Comparison of ENCODE assay signal across 8 cellular contexts in genomic region chr12:123436017-123436964, GRCh38. TPM values are rescaled to one million over a fixed set of nuclear protein-coding genes. Genes with fewer than 3 reads are reported as not detected.
DNase-seq lines count a peak whose midpoint lies in the region; ATAC-seq, FAIRE-seq and TF ChIP-seq lines count a peak whose summit lies in the region.

A gene with protein sequence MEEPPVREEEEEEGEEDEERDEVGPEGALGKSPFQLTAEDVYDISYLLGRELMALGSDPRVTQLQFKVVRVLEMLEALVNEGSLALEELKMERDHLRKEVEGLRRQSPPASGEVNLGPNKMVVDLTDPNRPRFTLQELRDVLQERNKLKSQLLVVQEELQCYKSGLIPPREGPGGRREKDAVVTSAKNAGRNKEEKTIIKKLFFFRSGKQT (minus strand): TSS chr12:123436684. CDS start chr12:123436420, 264 bp downstream.

- H3K4me1 Mint-ChIP-seq in WTC11 = no peaks in the 10 kb centered on the region

- intact Hi-C loops in spleen (cut with DNase I; ENCODE audit: low total_unique reads) = no loop called here

- ATAC-seq in HG02763 (IDR thresholded peaks at IDR 0.05; ENCODE audit: unreplicated experiment) (peak; percentile 72), WTC11 (peak; percentile 93)

- H3K9me3 Mint-ChIP-seq in WTC11 = no peaks in the 10 kb centered on the region

- H3K4me3 ChIP-seq in bronchial epithelial cell (ENCODE audit: low read depth, low read length) (peak within 1 kb of the TSS; percentile 66), spleen (peak within 1 kb of the TSS; percentile 74 to 97 (median 89))

- peak within 1 kb of the TSS; percentile 78 to 98 (median 92) for H3K27ac ChIP-seq in spleen

- TF ChIP-seq CTCF in WTC11 (IDR thresholded peaks at IDR 0.05) = no peak
- TF ChIP-seq CTCF in bronchial epithelial cell (IDR thresholded peaks at IDR 0.05; ENCODE audit: insufficient read depth, low read length, severe bottlenecking) = no peak
- peak in 4 of 11 experiments; percentile 33 to 43 (median 36) for TF ChIP-seq CTCF in spleen (IDR thresholded peaks at IDR 0.05 in 8 of 11, conservative IDR thresholded peaks at IDR 0.05 in 3 of 11)

- DNase-seq in NCI-H748 (lab: John Stamatoyannopoulos, UW; ENCODE audit: unreplicated experiment) (peak; percentile 65), NCI-H748 treated with DMSO at 0.1 percent for 48 hours (lab: John Stamatoyannopoulos, UW) (no peak), NCI-H1930 (lab: John Stamatoyannopoulos, UW) (peak; percentile 25 to 28), WTC11 (ENCODE audit: low spot score) (peak; percentile 79), bronchial epithelial cell (ENCODE audit: low read depth) (peak; percentile 72), iris pigment epithelial cell (ENCODE audit: low read depth) (peak; percentile 86), spleen (peak; percentile 98)

- CTCF ChIA-PET in WTC11 (lab: Charles Lee) = interaction anchor here (0.9 to 1.3 kb wide), 2 partner anchors 10 to 52 kb away, joined by 3 read pairs; partner anchors contain the start of gene KMT5A

- WGBS in spleen, 5 donors = 0 to 1% (median 0%) methylated on average over 58 to 69 of the region's 69 CpGs

- H3K9me3 ChIP-seq in spleen = no peaks in the 10 kb centered on the region

- H3K36me3 ChIP-seq in bronchial epithelial cell (ENCODE audit: control insufficient read depth, insufficient read depth, low read length) (no peaks in the 10 kb centered on the region), spleen (peaks cover 0 to 5% (median 0%) of the 10 kb centered on the region in 6 donors)

- peaks cover 33 to 62% (median 55%) of the 10 kb centered on the region in 6 donors for H3K4me1 ChIP-seq in spleen

- peak within 1 kb of the TSS; percentile 94 for H3K4me3 Mint-ChIP-seq in WTC11

- H3K27me3 Mint-ChIP-seq in WTC11 (ENCODE audit: low read depth) = peaks cover 39% of the 10 kb centered on the region

- H3K36me3 Mint-ChIP-seq in WTC11 = no peaks in the 10 kb centered on the region

- TF ChIP-seq POLR2A in spleen (IDR thresholded peaks at IDR 0.05) = peak; percentile 66 to 75 (median 70)

- H3K27me3 ChIP-seq in bronchial epithelial cell (ENCODE audit: control insufficient read depth, insufficient read depth, low read length) = no peaks in the 10 kb centered on the region
- H3K27me3 ChIP-seq in spleen (replicated peaks in 1 of 7) = no peaks in the 10 kb centered on the region

- no peak for FAIRE-seq in bronchial epithelial cell (lab: Jason Lieb, UNC)

- POLR2A ChIA-PET in WTC11 (lab: Charles Lee) = interaction anchor here (0.5 kb wide), 2 partner anchors 13 to 147 kb away, joined by 3 to 6 read pairs; no protein-coding TSS in a partner anchor

- no peak within 1 kb of the TSS for H3K27ac Mint-ChIP-seq in WTC11

TF ChIP-seq in WTC11, 78 proteins besides CTCF, POLR2A, EP300 and RAD21 (continues in another document):
- TF ChIP-seq, protein P1, sequence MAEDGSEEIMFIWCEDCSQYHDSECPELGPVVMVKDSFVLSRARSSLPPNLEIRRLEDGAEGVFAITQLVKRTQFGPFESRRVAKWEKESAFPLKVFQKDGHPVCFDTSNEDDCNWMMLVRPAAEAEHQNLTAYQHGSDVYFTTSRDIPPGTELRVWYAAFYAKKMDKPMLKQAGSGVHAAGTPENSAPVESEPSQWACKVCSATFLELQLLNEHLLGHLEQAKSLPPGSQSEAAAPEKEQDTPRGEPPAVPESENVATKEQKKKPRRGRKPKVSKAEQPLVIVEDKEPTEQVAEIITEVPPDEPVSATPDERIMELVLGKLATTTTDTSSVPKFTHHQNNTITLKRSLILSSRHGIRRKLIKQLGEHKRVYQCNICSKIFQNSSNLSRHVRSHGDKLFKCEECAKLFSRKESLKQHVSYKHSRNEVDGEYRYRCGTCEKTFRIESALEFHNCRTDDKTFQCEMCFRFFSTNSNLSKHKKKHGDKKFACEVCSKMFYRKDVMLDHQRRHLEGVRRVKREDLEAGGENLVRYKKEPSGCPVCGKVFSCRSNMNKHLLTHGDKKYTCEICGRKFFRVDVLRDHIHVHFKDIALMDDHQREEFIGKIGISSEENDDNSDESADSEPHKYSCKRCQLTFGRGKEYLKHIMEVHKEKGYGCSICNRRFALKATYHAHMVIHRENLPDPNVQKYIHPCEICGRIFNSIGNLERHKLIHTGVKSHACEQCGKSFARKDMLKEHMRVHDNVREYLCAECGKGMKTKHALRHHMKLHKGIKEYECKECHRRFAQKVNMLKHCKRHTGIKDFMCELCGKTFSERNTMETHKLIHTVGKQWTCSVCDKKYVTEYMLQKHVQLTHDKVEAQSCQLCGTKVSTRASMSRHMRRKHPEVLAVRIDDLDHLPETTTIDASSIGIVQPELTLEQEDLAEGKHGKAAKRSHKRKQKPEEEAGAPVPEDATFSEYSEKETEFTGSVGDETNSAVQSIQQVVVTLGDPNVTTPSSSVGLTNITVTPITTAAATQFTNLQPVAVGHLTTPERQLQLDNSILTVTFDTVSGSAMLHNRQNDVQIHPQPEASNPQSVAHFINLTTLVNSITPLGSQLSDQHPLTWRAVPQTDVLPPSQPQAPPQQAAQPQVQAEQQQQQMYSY (CRISPR knock-in tag; IDR thresholded peaks at IDR 0.05) = no peak
- TF ChIP-seq SP1 (CRISPR knock-in tag; conservative IDR thresholded peaks at IDR 0.05) = peak; percentile 65; the same call in 1 of the 2 replicates
- no peak for TF ChIP-seq NR2C2 (CRISPR knock-in tag; IDR thresholded peaks at IDR 0.05)
- TF ChIP-seq MAX (CRISPR knock-in tag; IDR thresholded peaks at IDR 0.05) = peak; percentile 82
- no peak for TF ChIP-seq NFYB (CRISPR knock-in tag; conservative IDR thresholded peaks at IDR 0.05; ENCODE audit: low read depth)
- TF ChIP-seq SMAD3 (CRISPR knock-in tag; IDR thresholded peaks at IDR 0.05; ENCODE audit: borderline replicate concordance) = 0 out of 2 replicates have a peak, but pooled peaks have one; percentile 35
- TF ChIP-seq, protein P2, sequence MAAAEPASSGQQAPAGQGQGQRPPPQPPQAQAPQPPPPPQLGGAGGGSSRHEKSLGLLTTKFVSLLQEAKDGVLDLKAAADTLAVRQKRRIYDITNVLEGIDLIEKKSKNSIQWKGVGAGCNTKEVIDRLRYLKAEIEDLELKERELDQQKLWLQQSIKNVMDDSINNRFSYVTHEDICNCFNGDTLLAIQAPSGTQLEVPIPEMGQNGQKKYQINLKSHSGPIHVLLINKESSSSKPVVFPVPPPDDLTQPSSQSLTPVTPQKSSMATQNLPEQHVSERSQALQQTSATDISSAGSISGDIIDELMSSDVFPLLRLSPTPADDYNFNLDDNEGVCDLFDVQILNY (CRISPR knock-in tag; IDR thresholded peaks at IDR 0.05) = no peak
- TF ChIP-seq, protein P3, sequence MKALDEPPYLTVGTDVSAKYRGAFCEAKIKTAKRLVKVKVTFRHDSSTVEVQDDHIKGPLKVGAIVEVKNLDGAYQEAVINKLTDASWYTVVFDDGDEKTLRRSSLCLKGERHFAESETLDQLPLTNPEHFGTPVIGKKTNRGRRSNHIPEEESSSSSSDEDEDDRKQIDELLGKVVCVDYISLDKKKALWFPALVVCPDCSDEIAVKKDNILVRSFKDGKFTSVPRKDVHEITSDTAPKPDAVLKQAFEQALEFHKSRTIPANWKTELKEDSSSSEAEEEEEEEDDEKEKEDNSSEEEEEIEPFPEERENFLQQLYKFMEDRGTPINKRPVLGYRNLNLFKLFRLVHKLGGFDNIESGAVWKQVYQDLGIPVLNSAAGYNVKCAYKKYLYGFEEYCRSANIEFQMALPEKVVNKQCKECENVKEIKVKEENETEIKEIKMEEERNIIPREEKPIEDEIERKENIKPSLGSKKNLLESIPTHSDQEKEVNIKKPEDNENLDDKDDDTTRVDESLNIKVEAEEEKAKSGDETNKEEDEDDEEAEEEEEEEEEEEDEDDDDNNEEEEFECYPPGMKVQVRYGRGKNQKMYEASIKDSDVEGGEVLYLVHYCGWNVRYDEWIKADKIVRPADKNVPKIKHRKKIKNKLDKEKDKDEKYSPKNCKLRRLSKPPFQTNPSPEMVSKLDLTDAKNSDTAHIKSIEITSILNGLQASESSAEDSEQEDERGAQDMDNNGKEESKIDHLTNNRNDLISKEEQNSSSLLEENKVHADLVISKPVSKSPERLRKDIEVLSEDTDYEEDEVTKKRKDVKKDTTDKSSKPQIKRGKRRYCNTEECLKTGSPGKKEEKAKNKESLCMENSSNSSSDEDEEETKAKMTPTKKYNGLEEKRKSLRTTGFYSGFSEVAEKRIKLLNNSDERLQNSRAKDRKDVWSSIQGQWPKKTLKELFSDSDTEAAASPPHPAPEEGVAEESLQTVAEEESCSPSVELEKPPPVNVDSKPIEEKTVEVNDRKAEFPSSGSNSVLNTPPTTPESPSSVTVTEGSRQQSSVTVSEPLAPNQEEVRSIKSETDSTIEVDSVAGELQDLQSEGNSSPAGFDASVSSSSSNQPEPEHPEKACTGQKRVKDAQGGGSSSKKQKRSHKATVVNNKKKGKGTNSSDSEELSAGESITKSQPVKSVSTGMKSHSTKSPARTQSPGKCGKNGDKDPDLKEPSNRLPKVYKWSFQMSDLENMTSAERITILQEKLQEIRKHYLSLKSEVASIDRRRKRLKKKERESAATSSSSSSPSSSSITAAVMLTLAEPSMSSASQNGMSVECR (CRISPR knock-in tag; IDR thresholded peaks at IDR 0.05; ENCODE audit: borderline replicate concordance) = peak; percentile 34; the same call in 1 of the 2 replicates
- TF ChIP-seq ZBTB21 (CRISPR knock-in tag; IDR thresholded peaks at IDR 0.05; ENCODE audit: borderline replicate concordance) = no peak
- TF ChIP-seq CREB1 (CRISPR knock-in tag; IDR thresholded peaks at IDR 0.05) = no peak
- TF ChIP-seq, protein P4, sequence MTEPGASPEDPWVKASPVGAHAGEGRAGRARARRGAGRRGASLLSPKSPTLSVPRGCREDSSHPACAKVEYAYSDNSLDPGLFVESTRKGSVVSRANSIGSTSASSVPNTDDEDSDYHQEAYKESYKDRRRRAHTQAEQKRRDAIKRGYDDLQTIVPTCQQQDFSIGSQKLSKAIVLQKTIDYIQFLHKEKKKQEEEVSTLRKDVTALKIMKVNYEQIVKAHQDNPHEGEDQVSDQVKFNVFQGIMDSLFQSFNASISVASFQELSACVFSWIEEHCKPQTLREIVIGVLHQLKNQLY (CRISPR knock-in tag; IDR thresholded peaks at IDR 0.05) = no peak
- TF ChIP-seq ZNF263 (CRISPR knock-in tag; IDR thresholded peaks at IDR 0.05; ENCODE audit: low read depth) = peak; percentile 67; the same call in 1 of the 2 replicates

RNA-seq across cellular contexts. Expression of the gene that starts here (rescaled TPM):
- total RNA-seq in WTC11 (2021) (1.1 to 1.4 TPM (median 1.2 TPM) in 3 replicates), bronchial epithelial cell (2.6 and 3.9 TPM in 2 replicates), spleen (10 to 100 TPM; 10.8 to 15.7 (median 12.5) TPM)
- polyA plus RNA-seq in spleen = 10 to 100 TPM; 14.0 to 18.0 (median 14.8) TPM
